8 cellular contexts compared by ENCODE assay signal in the genomic region with DNA sequence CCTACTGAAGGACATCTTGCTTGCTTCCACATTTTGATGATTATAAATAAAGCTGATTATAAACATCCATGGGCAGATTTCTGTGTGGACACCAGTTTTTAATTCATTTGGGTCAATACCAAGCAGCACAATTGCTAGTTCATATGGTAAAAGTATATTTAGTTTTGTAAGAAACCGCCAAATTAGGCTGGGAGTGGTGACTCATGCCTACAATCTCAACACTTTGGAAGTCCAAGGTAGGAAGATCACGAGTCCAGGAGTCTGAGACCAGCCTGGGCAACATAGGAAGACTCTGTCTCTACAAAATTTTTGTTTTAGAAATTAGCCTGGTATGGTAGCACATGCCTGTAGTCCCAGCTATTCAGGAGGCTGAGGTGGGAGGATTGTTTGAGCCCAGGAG.
"Had no signal": no experiment of that assay in that cellular context is flagged by ENCODE, and none has a peak within 500 bp of the region (broad histone marks: within the 10 kb centered on the region; RNA-seq: fewer than 3 reads in every experiment).

No MANE protein-coding gene starts in this region.

- FAIRE-seq: H1, H54 had no signal

- H3K27ac ChIP-seq: HL-60 had no signal

- ATAC-seq: GM23338 had no signal

- H3K4me3 Mint-ChIP-seq: GM23338, H9, IgD-negative memory B cell had no signal

- H3K36me3 Mint-ChIP-seq: IgD-negative memory B cell had no signal

- H3K27ac Mint-ChIP-seq: GM23338, H9, IgD-negative memory B cell had no signal

- H3K4me3 ChIP-seq: GM23338 had no signal

- H3K4me1 Mint-ChIP-seq: GM23338 had no signal

- DNase-seq: H9, HCEC 1CT, KG1 had no signal

- H3K4me2 ChIP-seq: GM23338 had no signal

- H2AFZ ChIP-seq: GM23338 had no signal
